2 cellular contexts compared by ENCODE assay signal in the genomic region with DNA sequence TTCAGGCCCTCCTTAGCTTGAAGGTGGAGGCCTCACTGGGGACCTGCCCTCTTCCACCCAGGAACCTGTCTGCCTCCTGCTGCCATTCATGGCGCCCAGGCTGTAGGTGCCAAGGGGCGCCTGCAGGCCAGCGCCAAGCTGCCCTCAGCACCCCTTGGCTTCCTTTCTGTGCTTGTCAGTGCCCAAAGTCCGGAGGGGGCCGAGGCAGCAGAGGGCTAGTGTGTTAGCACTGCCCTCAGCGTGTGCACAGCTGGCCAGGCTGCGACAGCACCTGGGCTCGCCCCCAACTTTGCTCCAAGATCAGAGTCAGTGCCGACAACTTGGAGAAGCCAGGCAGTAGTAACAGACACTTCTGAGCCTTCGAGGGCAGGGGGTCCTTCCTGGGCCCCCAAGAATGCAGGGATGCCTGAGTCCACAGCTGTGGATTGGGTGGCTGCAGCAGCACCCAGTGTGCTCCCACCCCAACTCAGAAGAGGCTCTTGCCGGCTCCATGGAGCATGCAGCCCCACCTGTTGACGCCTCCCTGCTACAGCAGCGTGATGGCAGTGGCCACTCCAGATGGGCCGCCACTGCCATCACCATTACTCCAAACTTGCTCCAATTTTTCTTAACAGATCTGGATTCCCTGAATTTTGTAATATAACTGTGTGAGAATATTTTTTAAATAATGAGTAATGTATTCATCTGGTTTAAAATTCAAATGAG.
TF ChIP-seq lines count a peak whose summit lies in the region.

No MANE protein-coding gene starts in this region.

TF ChIP-seq in GM23338, 12 proteins besides CTCF, POLR2A, EP300 and RAD21 (continues in another document):
- TF ChIP-seq, protein P1, sequence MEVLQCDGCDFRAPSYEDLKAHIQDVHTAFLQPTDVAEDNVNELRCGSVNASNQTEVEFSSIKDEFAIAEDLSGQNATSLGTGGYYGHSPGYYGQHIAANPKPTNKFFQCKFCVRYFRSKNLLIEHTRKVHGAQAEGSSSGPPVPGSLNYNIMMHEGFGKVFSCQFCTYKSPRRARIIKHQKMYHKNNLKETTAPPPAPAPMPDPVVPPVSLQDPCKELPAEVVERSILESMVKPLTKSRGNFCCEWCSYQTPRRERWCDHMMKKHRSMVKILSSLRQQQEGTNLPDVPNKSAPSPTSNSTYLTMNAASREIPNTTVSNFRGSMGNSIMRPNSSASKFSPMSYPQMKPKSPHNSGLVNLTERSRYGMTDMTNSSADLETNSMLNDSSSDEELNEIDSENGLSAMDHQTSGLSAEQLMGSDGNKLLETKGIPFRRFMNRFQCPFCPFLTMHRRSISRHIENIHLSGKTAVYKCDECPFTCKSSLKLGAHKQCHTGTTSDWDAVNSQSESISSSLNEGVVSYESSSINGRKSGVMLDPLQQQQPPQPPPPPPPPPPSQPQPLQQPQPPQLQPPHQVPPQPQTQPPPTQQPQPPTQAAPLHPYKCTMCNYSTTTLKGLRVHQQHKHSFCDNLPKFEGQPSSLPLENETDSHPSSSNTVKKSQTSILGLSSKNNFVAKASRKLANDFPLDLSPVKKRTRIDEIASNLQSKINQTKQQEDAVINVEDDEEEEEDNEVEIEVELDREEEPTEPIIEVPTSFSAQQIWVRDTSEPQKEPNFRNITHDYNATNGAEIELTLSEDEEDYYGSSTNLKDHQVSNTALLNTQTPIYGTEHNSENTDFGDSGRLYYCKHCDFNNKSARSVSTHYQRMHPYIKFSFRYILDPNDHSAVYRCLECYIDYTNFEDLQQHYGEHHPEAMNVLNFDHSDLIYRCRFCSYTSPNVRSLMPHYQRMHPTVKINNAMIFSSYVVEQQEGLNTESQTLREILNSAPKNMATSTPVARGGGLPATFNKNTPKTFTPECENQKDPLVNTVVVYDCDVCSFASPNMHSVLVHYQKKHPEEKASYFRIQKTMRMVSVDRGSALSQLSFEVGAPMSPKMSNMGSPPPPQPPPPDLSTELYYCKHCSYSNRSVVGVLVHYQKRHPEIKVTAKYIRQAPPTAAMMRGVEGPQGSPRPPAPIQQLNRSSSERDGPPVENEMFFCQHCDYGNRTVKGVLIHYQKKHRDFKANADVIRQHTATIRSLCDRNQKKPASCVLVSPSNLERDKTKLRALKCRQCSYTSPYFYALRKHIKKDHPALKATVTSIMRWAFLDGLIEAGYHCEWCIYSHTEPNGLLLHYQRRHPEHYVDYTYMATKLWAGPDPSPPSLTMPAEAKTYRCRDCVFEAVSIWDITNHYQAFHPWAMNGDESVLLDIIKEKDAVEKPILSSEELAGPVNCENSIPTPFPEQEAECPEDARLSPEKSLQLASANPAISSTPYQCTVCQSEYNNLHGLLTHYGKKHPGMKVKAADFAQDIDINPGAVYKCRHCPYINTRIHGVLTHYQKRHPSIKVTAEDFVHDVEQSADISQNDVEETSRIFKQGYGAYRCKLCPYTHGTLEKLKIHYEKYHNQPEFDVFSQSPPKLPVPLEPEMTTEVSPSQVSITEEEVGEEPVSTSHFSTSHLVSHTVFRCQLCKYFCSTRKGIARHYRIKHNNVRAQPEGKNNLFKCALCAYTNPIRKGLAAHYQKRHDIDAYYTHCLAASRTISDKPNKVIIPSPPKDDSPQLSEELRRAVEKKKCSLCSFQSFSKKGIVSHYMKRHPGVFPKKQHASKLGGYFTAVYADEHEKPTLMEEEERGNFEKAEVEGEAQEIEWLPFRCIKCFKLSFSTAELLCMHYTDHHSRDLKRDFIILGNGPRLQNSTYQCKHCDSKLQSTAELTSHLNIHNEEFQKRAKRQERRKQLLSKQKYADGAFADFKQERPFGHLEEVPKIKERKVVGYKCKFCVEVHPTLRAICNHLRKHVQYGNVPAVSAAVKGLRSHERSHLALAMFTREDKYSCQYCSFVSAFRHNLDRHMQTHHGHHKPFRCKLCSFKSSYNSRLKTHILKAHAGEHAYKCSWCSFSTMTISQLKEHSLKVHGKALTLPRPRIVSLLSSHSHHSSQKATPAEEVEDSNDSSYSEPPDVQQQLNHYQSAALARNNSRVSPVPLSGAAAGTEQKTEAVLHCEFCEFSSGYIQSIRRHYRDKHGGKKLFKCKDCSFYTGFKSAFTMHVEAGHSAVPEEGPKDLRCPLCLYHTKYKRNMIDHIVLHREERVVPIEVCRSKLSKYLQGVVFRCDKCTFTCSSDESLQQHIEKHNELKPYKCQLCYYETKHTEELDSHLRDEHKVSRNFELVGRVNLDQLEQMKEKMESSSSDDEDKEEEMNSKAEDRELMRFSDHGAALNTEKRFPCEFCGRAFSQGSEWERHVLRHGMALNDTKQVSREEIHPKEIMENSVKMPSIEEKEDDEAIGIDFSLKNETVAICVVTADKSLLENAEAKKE (CRISPR knock-in tag; IDR thresholded peaks at IDR 0.05), result no peak
- no peak for TF ChIP-seq JUNB (IDR thresholded peaks at IDR 0.05; ENCODE audit: unreplicated experiment)
- TF ChIP-seq, protein P2, sequence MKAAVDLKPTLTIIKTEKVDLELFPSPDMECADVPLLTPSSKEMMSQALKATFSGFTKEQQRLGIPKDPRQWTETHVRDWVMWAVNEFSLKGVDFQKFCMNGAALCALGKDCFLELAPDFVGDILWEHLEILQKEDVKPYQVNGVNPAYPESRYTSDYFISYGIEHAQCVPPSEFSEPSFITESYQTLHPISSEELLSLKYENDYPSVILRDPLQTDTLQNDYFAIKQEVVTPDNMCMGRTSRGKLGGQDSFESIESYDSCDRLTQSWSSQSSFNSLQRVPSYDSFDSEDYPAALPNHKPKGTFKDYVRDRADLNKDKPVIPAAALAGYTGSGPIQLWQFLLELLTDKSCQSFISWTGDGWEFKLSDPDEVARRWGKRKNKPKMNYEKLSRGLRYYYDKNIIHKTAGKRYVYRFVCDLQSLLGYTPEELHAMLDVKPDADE (IDR thresholded peaks at IDR 0.05), result no peak
- TF ChIP-seq ZNF331 (CRISPR knock-in tag; IDR thresholded peaks at IDR 0.05; ENCODE audit: low read depth), result no peak
- no peak for TF ChIP-seq EZH2phosphoT487 (IDR thresholded peaks at IDR 0.05; ENCODE audit: unreplicated experiment)
- TF ChIP-seq NANOG (IDR thresholded peaks at IDR 0.05; ENCODE audit: borderline replicate concordance), result no peak
- no peak for TF ChIP-seq CREB1 (CRISPR knock-in tag; IDR thresholded peaks at IDR 0.05; ENCODE audit: low read depth)
- TF ChIP-seq, protein P3, sequence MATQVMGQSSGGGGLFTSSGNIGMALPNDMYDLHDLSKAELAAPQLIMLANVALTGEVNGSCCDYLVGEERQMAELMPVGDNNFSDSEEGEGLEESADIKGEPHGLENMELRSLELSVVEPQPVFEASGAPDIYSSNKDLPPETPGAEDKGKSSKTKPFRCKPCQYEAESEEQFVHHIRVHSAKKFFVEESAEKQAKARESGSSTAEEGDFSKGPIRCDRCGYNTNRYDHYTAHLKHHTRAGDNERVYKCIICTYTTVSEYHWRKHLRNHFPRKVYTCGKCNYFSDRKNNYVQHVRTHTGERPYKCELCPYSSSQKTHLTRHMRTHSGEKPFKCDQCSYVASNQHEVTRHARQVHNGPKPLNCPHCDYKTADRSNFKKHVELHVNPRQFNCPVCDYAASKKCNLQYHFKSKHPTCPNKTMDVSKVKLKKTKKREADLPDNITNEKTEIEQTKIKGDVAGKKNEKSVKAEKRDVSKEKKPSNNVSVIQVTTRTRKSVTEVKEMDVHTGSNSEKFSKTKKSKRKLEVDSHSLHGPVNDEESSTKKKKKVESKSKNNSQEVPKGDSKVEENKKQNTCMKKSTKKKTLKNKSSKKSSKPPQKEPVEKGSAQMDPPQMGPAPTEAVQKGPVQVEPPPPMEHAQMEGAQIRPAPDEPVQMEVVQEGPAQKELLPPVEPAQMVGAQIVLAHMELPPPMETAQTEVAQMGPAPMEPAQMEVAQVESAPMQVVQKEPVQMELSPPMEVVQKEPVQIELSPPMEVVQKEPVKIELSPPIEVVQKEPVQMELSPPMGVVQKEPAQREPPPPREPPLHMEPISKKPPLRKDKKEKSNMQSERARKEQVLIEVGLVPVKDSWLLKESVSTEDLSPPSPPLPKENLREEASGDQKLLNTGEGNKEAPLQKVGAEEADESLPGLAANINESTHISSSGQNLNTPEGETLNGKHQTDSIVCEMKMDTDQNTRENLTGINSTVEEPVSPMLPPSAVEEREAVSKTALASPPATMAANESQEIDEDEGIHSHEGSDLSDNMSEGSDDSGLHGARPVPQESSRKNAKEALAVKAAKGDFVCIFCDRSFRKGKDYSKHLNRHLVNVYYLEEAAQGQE (IDR thresholded peaks at IDR 0.05; ENCODE audit: unreplicated experiment), result no peak

TF ChIP-seq in WTC11, 78 proteins besides CTCF, POLR2A, EP300 and RAD21 (continued from another document and continues in another):
- TF ChIP-seq, protein P4, sequence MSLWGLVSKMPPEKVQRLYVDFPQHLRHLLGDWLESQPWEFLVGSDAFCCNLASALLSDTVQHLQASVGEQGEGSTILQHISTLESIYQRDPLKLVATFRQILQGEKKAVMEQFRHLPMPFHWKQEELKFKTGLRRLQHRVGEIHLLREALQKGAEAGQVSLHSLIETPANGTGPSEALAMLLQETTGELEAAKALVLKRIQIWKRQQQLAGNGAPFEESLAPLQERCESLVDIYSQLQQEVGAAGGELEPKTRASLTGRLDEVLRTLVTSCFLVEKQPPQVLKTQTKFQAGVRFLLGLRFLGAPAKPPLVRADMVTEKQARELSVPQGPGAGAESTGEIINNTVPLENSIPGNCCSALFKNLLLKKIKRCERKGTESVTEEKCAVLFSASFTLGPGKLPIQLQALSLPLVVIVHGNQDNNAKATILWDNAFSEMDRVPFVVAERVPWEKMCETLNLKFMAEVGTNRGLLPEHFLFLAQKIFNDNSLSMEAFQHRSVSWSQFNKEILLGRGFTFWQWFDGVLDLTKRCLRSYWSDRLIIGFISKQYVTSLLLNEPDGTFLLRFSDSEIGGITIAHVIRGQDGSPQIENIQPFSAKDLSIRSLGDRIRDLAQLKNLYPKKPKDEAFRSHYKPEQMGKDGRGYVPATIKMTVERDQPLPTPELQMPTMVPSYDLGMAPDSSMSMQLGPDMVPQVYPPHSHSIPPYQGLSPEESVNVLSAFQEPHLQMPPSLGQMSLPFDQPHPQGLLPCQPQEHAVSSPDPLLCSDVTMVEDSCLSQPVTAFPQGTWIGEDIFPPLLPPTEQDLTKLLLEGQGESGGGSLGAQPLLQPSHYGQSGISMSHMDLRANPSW (CRISPR knock-in tag; conservative IDR thresholded peaks at IDR 0.05; ENCODE audit: low read depth), result no peak
- TF ChIP-seq, protein P5, sequence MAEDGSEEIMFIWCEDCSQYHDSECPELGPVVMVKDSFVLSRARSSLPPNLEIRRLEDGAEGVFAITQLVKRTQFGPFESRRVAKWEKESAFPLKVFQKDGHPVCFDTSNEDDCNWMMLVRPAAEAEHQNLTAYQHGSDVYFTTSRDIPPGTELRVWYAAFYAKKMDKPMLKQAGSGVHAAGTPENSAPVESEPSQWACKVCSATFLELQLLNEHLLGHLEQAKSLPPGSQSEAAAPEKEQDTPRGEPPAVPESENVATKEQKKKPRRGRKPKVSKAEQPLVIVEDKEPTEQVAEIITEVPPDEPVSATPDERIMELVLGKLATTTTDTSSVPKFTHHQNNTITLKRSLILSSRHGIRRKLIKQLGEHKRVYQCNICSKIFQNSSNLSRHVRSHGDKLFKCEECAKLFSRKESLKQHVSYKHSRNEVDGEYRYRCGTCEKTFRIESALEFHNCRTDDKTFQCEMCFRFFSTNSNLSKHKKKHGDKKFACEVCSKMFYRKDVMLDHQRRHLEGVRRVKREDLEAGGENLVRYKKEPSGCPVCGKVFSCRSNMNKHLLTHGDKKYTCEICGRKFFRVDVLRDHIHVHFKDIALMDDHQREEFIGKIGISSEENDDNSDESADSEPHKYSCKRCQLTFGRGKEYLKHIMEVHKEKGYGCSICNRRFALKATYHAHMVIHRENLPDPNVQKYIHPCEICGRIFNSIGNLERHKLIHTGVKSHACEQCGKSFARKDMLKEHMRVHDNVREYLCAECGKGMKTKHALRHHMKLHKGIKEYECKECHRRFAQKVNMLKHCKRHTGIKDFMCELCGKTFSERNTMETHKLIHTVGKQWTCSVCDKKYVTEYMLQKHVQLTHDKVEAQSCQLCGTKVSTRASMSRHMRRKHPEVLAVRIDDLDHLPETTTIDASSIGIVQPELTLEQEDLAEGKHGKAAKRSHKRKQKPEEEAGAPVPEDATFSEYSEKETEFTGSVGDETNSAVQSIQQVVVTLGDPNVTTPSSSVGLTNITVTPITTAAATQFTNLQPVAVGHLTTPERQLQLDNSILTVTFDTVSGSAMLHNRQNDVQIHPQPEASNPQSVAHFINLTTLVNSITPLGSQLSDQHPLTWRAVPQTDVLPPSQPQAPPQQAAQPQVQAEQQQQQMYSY (CRISPR knock-in tag; IDR thresholded peaks at IDR 0.05), result no peak
- TF ChIP-seq, protein P6, sequence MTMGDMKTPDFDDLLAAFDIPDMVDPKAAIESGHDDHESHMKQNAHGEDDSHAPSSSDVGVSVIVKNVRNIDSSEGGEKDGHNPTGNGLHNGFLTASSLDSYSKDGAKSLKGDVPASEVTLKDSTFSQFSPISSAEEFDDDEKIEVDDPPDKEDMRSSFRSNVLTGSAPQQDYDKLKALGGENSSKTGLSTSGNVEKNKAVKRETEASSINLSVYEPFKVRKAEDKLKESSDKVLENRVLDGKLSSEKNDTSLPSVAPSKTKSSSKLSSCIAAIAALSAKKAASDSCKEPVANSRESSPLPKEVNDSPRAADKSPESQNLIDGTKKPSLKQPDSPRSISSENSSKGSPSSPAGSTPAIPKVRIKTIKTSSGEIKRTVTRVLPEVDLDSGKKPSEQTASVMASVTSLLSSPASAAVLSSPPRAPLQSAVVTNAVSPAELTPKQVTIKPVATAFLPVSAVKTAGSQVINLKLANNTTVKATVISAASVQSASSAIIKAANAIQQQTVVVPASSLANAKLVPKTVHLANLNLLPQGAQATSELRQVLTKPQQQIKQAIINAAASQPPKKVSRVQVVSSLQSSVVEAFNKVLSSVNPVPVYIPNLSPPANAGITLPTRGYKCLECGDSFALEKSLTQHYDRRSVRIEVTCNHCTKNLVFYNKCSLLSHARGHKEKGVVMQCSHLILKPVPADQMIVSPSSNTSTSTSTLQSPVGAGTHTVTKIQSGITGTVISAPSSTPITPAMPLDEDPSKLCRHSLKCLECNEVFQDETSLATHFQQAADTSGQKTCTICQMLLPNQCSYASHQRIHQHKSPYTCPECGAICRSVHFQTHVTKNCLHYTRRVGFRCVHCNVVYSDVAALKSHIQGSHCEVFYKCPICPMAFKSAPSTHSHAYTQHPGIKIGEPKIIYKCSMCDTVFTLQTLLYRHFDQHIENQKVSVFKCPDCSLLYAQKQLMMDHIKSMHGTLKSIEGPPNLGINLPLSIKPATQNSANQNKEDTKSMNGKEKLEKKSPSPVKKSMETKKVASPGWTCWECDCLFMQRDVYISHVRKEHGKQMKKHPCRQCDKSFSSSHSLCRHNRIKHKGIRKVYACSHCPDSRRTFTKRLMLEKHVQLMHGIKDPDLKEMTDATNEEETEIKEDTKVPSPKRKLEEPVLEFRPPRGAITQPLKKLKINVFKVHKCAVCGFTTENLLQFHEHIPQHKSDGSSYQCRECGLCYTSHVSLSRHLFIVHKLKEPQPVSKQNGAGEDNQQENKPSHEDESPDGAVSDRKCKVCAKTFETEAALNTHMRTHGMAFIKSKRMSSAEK (CRISPR knock-in tag; IDR thresholded peaks at IDR 0.05; ENCODE audit: borderline replicate concordance), result no peak
- TF ChIP-seq ZNF219 (CRISPR knock-in tag; IDR thresholded peaks at IDR 0.05; ENCODE audit: borderline replicate concordance) (no peak), NFATC4 (CRISPR knock-in tag; IDR thresholded peaks at IDR 0.05) (no peak), NFE2L1 (CRISPR knock-in tag; IDR thresholded peaks at IDR 0.05) (no peak)
- TF ChIP-seq, protein P7, sequence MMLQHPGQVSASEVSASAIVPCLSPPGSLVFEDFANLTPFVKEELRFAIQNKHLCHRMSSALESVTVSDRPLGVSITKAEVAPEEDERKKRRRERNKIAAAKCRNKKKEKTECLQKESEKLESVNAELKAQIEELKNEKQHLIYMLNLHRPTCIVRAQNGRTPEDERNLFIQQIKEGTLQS (CRISPR knock-in tag; conservative IDR thresholded peaks at IDR 0.05), result no peak
